Comparison of ENCODE assay signal across 8 cellular contexts in the genomic region with DNA sequence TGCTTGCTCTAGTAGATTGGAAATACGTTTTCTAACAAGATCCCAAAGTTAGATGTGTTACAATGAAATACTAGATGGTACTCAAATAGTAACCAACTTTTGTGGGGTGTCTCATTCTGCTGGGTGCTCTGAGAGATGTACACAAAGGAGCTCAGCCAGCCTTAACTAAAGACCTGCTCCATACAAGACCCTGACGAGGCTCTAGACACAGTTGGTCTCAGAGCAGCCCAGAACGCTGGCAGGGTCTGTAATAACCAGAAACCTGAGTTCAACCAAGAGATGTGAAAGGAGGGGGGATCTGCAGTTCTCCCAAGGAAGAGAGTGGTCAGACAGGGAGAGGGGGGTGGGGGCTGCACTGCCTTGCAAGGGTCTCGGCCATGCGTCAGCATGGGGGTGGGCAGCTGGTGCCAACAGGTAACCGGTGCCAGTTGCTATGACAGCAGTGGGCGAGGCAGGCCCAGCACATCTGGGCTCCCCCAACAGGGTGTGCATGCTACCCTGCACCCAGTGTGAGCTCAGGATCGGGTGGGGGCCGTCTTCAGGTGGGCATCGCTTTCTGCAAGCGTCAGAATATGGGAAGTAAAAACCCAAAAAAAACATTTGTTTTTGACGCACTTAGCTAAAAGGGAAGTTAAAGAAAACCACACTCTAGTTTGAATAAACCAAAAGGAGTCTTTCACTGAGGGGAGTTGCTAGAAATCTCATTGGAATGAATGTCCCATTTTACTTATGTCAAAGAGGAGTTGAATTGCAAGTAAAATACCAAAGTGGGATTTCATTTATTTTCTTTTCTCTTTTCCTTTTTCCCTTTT.
DNase-seq lines count a peak whose midpoint lies in the region; ATAC-seq and TF ChIP-seq lines count a peak whose summit lies in the region.

No MANE protein-coding gene starts in this region.

- H3K27me3 ChIP-seq in CD8-positive, alpha-beta memory T cell (ENCODE audit: insufficient read depth, low read length, poor library complexity, severe bottlenecking) = no peaks in the 10 kb centered on the region
- H3K27me3 ChIP-seq in foreskin keratinocyte (no peaks in the 10 kb centered on the region), prostate gland (replicated peaks; ENCODE audit: insufficient read depth) (no peaks in the 10 kb centered on the region), osteoblast (ENCODE audit: insufficient read depth, low read length) (no peaks in the 10 kb centered on the region)

- no peaks in the 10 kb centered on the region for H3K9me3 ChIP-seq in CD8-positive, alpha-beta memory T cell (ENCODE audit: low read length)
- H3K9me3 ChIP-seq in prostate gland = no peaks in the 10 kb centered on the region
- H3K9me3 ChIP-seq in osteoblast (ENCODE audit: low read depth, low read length) = no peaks in the 10 kb centered on the region

- H3K27me3 Mint-ChIP-seq in CD8-positive, alpha-beta memory T cell = peaks cover 0 to 4% of the 10 kb centered on the region in 2 donors

- ATAC-seq in GM21447 (IDR thresholded peaks at IDR 0.05; ENCODE audit: unreplicated experiment) (peak; percentile 54), foreskin keratinocyte (no peak)

- TF ChIP-seq POLR2A in prostate gland (IDR thresholded peaks at IDR 0.05) = no peak

- no peak overlapping the region for H3K4me2 ChIP-seq in osteoblast (ENCODE audit: insufficient read depth, low read length)

- H3K4me1 ChIP-seq in CD8-positive, alpha-beta memory T cell (ENCODE audit: insufficient read depth, low read length) = peaks cover 90% of the 10 kb centered on the region
- no peaks in the 10 kb centered on the region for H3K4me1 ChIP-seq in foreskin keratinocyte
- H3K4me1 ChIP-seq in prostate gland (replicated peaks) = no peaks in the 10 kb centered on the region
- H3K4me1 ChIP-seq in osteoblast (ENCODE audit: insufficient read depth, low read length) = no peaks in the 10 kb centered on the region

- TF ChIP-seq CTCF in foreskin keratinocyte (conservative IDR thresholded peaks at IDR 0.05) (no peak), prostate gland (IDR thresholded peaks at IDR 0.05) (no peak), osteoblast (IDR thresholded peaks at IDR 0.05; ENCODE audit: extremely low read depth, low read depth, low read length) (no peak)

- 93% methylated on average over 12 of the region's 12 CpGs for WGBS in prostate gland

- H4K20me1 ChIP-seq in osteoblast (ENCODE audit: insufficient read depth, low read length) = no peaks in the 10 kb centered on the region

- H3K4me3 Mint-ChIP-seq in CD8-positive, alpha-beta memory T cell = peak overlapping the region; percentile 55 to 83 (median 75)

- peak overlapping the region; percentile 33 for H3K27ac ChIP-seq in CD8-positive, alpha-beta memory T cell (ENCODE audit: low read depth, low read length)
- H3K27ac ChIP-seq in foreskin keratinocyte (no peak overlapping the region), prostate gland (no peak overlapping the region), osteoblast (ENCODE audit: low read depth, low read length) (no peak overlapping the region)

- H3K27ac Mint-ChIP-seq in CD8-positive, alpha-beta memory T cell = peak overlapping the region; percentile 92 to 99 (median 97)

- no peaks in the 10 kb centered on the region for H3K79me2 ChIP-seq in osteoblast (ENCODE audit: insufficient read depth, low read length)

- H2AFZ ChIP-seq in osteoblast (ENCODE audit: low read length) = no peak overlapping the region

- no peaks in the 10 kb centered on the region for H3K36me3 ChIP-seq in CD8-positive, alpha-beta memory T cell (ENCODE audit: insufficient read depth, low read length)
- H3K36me3 ChIP-seq in prostate gland (no peaks in the 10 kb centered on the region), osteoblast (ENCODE audit: insufficient read depth, low read length) (peaks cover 4% of the 10 kb centered on the region)

- peaks cover 82 to 98% (median 97%) of the 10 kb centered on the region in 3 donors for H3K4me1 Mint-ChIP-seq in CD8-positive, alpha-beta memory T cell

- intact Hi-C loops in prostate gland (cut with DNase I) = no loop called here

- no peaks in the 10 kb centered on the region for H3K9me3 Mint-ChIP-seq in CD8-positive, alpha-beta memory T cell

- DNase-seq in CD8-positive, alpha-beta memory T cell = peak in 4 of 5 donors; percentile 37 to 91 (median 88)
- DNase-seq in Kasumi-1 (lab: John Stamatoyannopoulos, UW) = peak; percentile 75 to 82
- peak; percentile 53 for DNase-seq in effector CD8-positive, alpha-beta T cell (lab: John Stamatoyannopoulos, UW)
- no peak for DNase-seq in foreskin keratinocyte
- DNase-seq in DMS114 treated with DMSO at 0.1 percent for 48 hours (lab: John Stamatoyannopoulos, UW; ENCODE audit: unreplicated experiment) = no peak
- no peak for DNase-seq in prostate gland (ENCODE audit: low spot score)
- no peak for DNase-seq in osteoblast (ENCODE audit: insufficient read length, low spot score, missing footprints)

- H3K36me3 Mint-ChIP-seq in CD8-positive, alpha-beta memory T cell = peaks cover 24 to 64% (median 41%) of the 10 kb centered on the region in 3 donors

- POLR2A ChIA-PET in CD8-positive, alpha-beta memory T cell (lab: Charles Lee) = interaction anchor here (0.6 to 1.4 kb wide), 9 partner anchors 8 to 117 kb away, joined by 3 to 18 read pairs (median 5); a partner anchor contains a TSS

- CTCF ChIA-PET in CD8-positive, alpha-beta memory T cell (lab: Charles Lee) = interaction anchor here (0.7 to 5.8 kb wide), 9 partner anchors 9 to 199 kb away, joined by 3 to 28 read pairs (median 6); no protein-coding TSS in a partner anchor

- peak overlapping the region; percentile 15 for H3K4me3 ChIP-seq in CD8-positive, alpha-beta memory T cell (ENCODE audit: low read length)
- H3K4me3 ChIP-seq in prostate gland (no peak overlapping the region), osteoblast (ENCODE audit: insufficient read depth, low read length) (no peak overlapping the region)

Comparison
In these comparisons a context has a peak if more than half of its experiments do, and no peak if none do; other contexts are left out.
1. DNase-seq: peak in CD8-positive, alpha-beta memory T cell (4 of 5), Kasumi-1 (2 of 2) and effector CD8-positive, alpha-beta T cell (single experiment); none in foreskin keratinocyte (0 of 2), DMS114 treated with DMSO at 0.1 percent for 48 hours (single experiment), prostate gland (single experiment) and osteoblast (single experiment).